ENCODE assay signal across 22 cellular contexts in the genomic region with DNA sequence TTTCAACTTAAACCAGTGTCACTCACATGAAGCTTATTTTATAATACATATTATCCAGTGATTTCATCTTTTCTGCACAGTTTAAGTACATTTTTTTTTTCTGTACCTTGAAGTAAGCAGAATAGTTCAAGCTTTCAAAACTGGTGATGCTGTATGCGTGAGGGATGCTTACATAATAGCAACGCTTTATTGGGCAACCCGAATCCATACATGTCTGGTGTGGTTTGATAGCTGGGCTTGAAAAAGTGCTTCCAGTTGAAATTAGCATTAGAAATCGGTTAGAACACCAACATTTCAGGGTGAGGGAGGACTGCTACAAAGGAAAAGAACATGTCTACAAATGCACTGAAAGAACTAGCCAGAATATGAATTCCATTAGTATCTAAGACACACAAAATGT.
DNase-seq lines count a peak whose midpoint lies in the region; ATAC-seq lines count a peak whose summit lies in the region.
"Had no signal": no experiment of that assay in that cellular context is flagged by ENCODE, and none has a peak within 500 bp of the region (broad histone marks: within the 10 kb centered on the region; RNA-seq: fewer than 3 reads in every experiment).

No MANE protein-coding gene starts in this region.

- H3K27ac ChIP-seq in cingulate gyrus (ENCODE audit: low read depth, low read length) (peak overlapping the region; percentile 31), substantia nigra (ENCODE audit: low read depth, low read length, poor library complexity, severe bottlenecking) (peak overlapping the region; percentile 86)
- H3K27ac ChIP-seq: cardiac muscle cell, suprapubic skin had no signal

- no peaks in the 10 kb centered on the region for H3K9me3 Mint-ChIP-seq in activated naive CD8-positive, alpha-beta T cell (ENCODE audit: low read depth)
- no peaks in the 10 kb centered on the region for H3K9me3 Mint-ChIP-seq in activated naive CD8-positive, alpha-beta T cell treated with anti-CD3 and anti-CD28 coated beads for 36 hours
- H3K9me3 Mint-ChIP-seq: IgD-negative memory B cell had no signal

- no peaks in the 10 kb centered on the region for H3K27me3 Mint-ChIP-seq in activated naive CD8-positive, alpha-beta T cell
- H3K27me3 Mint-ChIP-seq in activated naive CD8-positive, alpha-beta T cell treated with anti-CD3 and anti-CD28 coated beads for 36 hours: no peaks in the 10 kb centered on the region
- H3K27me3 Mint-ChIP-seq: IgD-negative memory B cell had no signal

- peak overlapping the region; percentile 11 for H3K27ac Mint-ChIP-seq in activated naive CD8-positive, alpha-beta T cell
- no peak overlapping the region for H3K27ac Mint-ChIP-seq in activated naive CD8-positive, alpha-beta T cell treated with anti-CD3 and anti-CD28 coated beads for 36 hours
- H3K27ac Mint-ChIP-seq: IgD-negative memory B cell, WTC11 had no signal

- peaks cover 15% of the 10 kb centered on the region for H3K36me3 Mint-ChIP-seq in activated naive CD8-positive, alpha-beta T cell
- peaks cover 23% of the 10 kb centered on the region for H3K36me3 Mint-ChIP-seq in activated naive CD8-positive, alpha-beta T cell treated with anti-CD3 and anti-CD28 coated beads for 36 hours

- no peak for ATAC-seq in GM18909 (IDR thresholded peaks at IDR 0.05; ENCODE audit: poor library complexity, unreplicated experiment)
- ATAC-seq: esophagus mucosa, left lung, WTC11 had no signal

- no peak overlapping the region for H3K4me3 Mint-ChIP-seq in activated naive CD8-positive, alpha-beta T cell
- no peak overlapping the region for H3K4me3 Mint-ChIP-seq in activated naive CD8-positive, alpha-beta T cell treated with anti-CD3 and anti-CD28 coated beads for 36 hours
- H3K4me3 Mint-ChIP-seq: IgD-negative memory B cell, WTC11 had no signal

- no peak for DNase-seq in activated naive CD8-positive, alpha-beta T cell treated with anti-CD3 and anti-CD28 coated beads for 36 hours
- DNase-seq in MV-4-11 (lab: John Stamatoyannopoulos, UW) (peak; percentile 70), substantia nigra (lab: John Stamatoyannopoulos, UW) (no peak), NCI-H524 (lab: John Stamatoyannopoulos, UW) (no peak), AG08396 (ENCODE audit: low spot score) (no peak)
- DNase-seq: activated CD8-positive, alpha-beta memory T cell treated with anti-CD3 and anti-CD28 coated beads for 24 hours; effector CD4-positive, alpha-beta T cell; left lung; MM.1S; NCI-H2029; NCI-H446; NK-92 treated with Interleukin-12 subunit alpha and Interleukin-12 subunit beta, amount 100 ng/mL, for 24 hours; SHP77 treated with DMSO at 0.1 percent for 48 hours; stimulated activated CD8-positive, alpha-beta memory T cell treated with anti-CD3 and anti-CD28 coated beads, Interleukin-4, amount 100 ng/mL, for 48 hours had no signal

- H3K4me1 Mint-ChIP-seq in activated naive CD8-positive, alpha-beta T cell (ENCODE audit: low read depth): peaks cover 11% of the 10 kb centered on the region
- H3K4me1 Mint-ChIP-seq in activated naive CD8-positive, alpha-beta T cell treated with anti-CD3 and anti-CD28 coated beads for 36 hours: peaks cover 6% of the 10 kb centered on the region
